Comparison of ENCODE assay signal across 1 cellular context in the genomic region with DNA sequence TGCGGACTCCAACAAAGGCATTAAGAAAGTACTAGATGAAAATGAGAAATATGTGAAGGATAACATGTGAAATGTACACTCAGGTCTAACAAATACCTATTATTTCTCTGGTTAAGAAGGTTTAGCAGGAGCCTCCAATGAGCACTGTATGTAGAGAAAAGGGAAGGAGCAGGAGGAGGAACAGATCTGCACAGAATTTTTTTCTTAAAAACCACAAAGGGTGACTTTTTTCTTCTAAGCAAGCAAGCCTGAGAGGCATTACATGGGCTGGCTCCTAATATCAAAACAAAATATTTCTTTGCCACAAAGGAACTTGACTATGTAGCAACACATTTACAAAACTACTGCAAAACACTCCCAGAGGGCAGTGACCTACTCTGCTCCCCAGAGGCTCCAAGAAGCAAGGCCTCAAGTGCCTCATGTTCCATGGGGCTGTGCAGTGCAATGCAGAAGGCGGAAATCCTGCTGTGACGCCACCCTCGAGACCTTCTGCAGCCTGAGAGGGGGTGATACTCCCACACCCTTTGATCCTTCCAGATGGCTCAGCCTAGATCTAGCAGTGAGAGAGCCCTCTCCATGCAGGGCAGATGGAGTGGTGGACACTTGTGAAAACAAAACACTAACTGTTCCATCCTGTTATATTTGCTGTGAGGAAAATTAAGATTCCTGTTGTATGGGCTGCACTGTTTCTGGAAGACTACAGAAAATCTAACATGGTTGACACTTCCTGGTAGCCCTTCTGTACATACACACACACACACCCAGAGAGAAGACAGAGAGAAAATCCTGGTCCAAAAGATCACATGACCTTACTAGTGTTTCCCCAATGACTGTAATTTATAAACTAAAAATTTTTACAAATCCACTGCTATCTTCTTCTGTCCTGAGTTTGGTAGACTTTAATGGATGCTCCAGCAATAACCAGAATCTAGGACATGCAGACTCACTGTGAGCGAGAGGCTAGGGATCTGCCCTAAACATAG.
TF ChIP-seq lines count a peak whose summit lies in the region.

No MANE protein-coding gene starts in this region.

TF ChIP-seq in K562, 482 proteins besides CTCF, POLR2A, EP300 and RAD21 (continued from another document and continues in another):
- TF ChIP-seq, protein P1, sequence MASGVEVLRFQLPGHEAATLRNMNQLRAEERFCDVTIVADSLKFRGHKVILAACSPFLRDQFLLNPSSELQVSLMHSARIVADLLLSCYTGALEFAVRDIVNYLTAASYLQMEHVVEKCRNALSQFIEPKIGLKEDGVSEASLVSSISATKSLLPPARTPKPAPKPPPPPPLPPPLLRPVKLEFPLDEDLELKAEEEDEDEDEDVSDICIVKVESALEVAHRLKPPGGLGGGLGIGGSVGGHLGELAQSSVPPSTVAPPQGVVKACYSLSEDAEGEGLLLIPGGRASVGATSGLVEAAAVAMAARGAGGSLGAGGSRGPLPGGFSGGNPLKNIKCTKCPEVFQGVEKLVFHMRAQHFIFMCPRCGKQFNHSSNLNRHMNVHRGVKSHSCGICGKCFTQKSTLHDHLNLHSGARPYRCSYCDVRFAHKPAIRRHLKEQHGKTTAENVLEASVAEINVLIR (CRISPR knock-in tag; IDR thresholded peaks at IDR 0.05), result 0 out of 2 replicates have a peak, but pooled peaks have one; percentile 56
- TF ChIP-seq POLR2AphosphoS5 (IDR thresholded peaks at IDR 0.05; ENCODE audit: control insufficient read depth, insufficient read depth, low read depth, low read length) (peak; percentile 91), KDM1A (IDR thresholded peaks at IDR 0.05) (peak in 1 of 2 experiments; percentile 27; a peak in 1 of 4 replicates), TAL1 (IDR thresholded peaks at IDR 0.05) (peak; percentile 81; the same call in 1 of the 2 replicates), TRIM24 (IDR thresholded peaks at IDR 0.05) (peak; percentile 69 to 83; a peak in 3 of 4 replicates), NFIX (CRISPR knock-in tag; IDR thresholded peaks at IDR 0.05; ENCODE audit: low read depth) (no peak), CEBPG (CRISPR knock-in tag; IDR thresholded peaks at IDR 0.05) (no peak), CEBPG (tag; conservative IDR thresholded peaks at IDR 0.05 in 1 of 2, IDR thresholded peaks at IDR 0.05 in 1 of 2) (0 out of 4 replicates have a peak, but pooled peaks of 1 of the 2 experiments have one; percentile 13), SOX6 (IDR thresholded peaks at IDR 0.05) (0 out of 2 replicates have a peak, but pooled peaks have one; percentile 29), NCOR1 (IDR thresholded peaks at IDR 0.05) (peak; percentile 78), SREBF1 (IDR thresholded peaks at IDR 0.05; ENCODE audit: borderline replicate concordance, low read depth, low read length) (no peak), ZBTB7A (IDR thresholded peaks at IDR 0.05; ENCODE audit: borderline replicate concordance, control insufficient read depth, low read depth, low read length) (peak; percentile 32; the same call in 1 of the 2 replicates), GABPB1 (CRISPR knock-in tag; IDR thresholded peaks at IDR 0.05) (peak; percentile 66), ARNT (IDR thresholded peaks at IDR 0.05) (0 out of 4 replicates have a peak, but pooled peaks of 1 of the 2 experiments have one; percentile 53), ZFX (CRISPR knock-in tag; IDR thresholded peaks at IDR 0.05) (0 out of 2 replicates have a peak, but pooled peaks have one; percentile 30), L3MBTL2 (IDR thresholded peaks at IDR 0.05) (peak; percentile 65; the same call in 1 of the 2 replicates), SMARCA4 (IDR thresholded peaks at IDR 0.05) (peak; percentile 50; the same call in 1 of the 2 replicates), BACH1 (tag; IDR thresholded peaks at IDR 0.05) (0 out of 2 replicates have a peak, but pooled peaks have one; percentile 4), CEBPB (tag; IDR thresholded peaks at IDR 0.05) (peak; percentile 46), ZFP36 (IDR thresholded peaks at IDR 0.05; ENCODE audit: low read depth, low read length, partially characterized antibody) (peak; percentile 49), MYC (IDR thresholded peaks at IDR 0.05; ENCODE audit: low read depth, low read length) (0 out of 2 replicates have a peak, but pooled peaks have one; percentile 58), MYC (CRISPR knock-in tag; IDR thresholded peaks at IDR 0.05; ENCODE audit: borderline replicate concordance, low read depth) (no peak), CBX3 (IDR thresholded peaks at IDR 0.05; ENCODE audit: borderline replicate concordance in 1 of 2, low read length in 2 of 2) (peak in 1 of 2 experiments; percentile 97; a peak in 1 of 3 replicates), NFIC (IDR thresholded peaks at IDR 0.05) (peak; percentile 66), PML (IDR thresholded peaks at IDR 0.05; ENCODE audit: low read length) (peak; percentile 53; the same call in 1 of the 2 replicates), TAF1 (IDR thresholded peaks at IDR 0.05; ENCODE audit: control insufficient read depth, extremely low read depth, insufficient read depth, low read length, severe bottlenecking) (no peak), FOXA3 (CRISPR knock-in tag; conservative IDR thresholded peaks at IDR 0.05 in 1 of 2, IDR thresholded peaks at IDR 0.05 in 1 of 2) (0 out of 4 replicates have a peak, but pooled peaks of 1 of the 2 experiments have one; percentile 44), HDAC8 (tag; IDR thresholded peaks at IDR 0.05) (peak; percentile 39; the same call in 1 of the 2 replicates), TOE1 (IDR thresholded peaks at IDR 0.05; ENCODE audit: borderline replicate concordance) (peak; percentile 74; the same call in 1 of the 2 replicates), TOE1 (CRISPR knock-in tag; IDR thresholded peaks at IDR 0.05; ENCODE audit: borderline replicate concordance, low read depth) (no peak), CREB1 (IDR thresholded peaks at IDR 0.05) (peak; percentile 75), CREB1 (CRISPR knock-in tag; IDR thresholded peaks at IDR 0.05) (peak; percentile 21; the same call in 1 of the 2 replicates), CBX5 (IDR thresholded peaks at IDR 0.05; ENCODE audit: borderline replicate concordance, low read depth) (peak; percentile 87; the same call in 1 of the 2 replicates), FIP1L1 (IDR thresholded peaks at IDR 0.05; ENCODE audit: low read depth, low read length, poor library complexity, severe bottlenecking) (no peak), SMARCC2 (IDR thresholded peaks at IDR 0.05; ENCODE audit: low read depth) (peak; percentile 47; the same call in 1 of the 2 replicates), RNF2 (IDR thresholded peaks at IDR 0.05) (peak; percentile 78), ZKSCAN8 (CRISPR knock-in tag; IDR thresholded peaks at IDR 0.05) (peak; percentile 39; the same call in 1 of the 2 replicates), ZNF695 (CRISPR knock-in tag; IDR thresholded peaks at IDR 0.05) (no peak), ZNF586 (CRISPR knock-in tag; conservative IDR thresholded peaks at IDR 0.05) (no peak), SMARCE1 (IDR thresholded peaks at IDR 0.05) (peak; percentile 53; the same call in 1 of the 2 replicates), EP400 (IDR thresholded peaks at IDR 0.05) (peak; percentile 38; the same call in 1 of the 2 replicates), SMAD4 (CRISPR knock-in tag; conservative IDR thresholded peaks at IDR 0.05) (peak; percentile 82), HDAC1 (IDR thresholded peaks at IDR 0.05) (peak in 1 of 2 experiments; percentile 44; a peak in 1 of 4 replicates)
- TF ChIP-seq, protein P2, sequence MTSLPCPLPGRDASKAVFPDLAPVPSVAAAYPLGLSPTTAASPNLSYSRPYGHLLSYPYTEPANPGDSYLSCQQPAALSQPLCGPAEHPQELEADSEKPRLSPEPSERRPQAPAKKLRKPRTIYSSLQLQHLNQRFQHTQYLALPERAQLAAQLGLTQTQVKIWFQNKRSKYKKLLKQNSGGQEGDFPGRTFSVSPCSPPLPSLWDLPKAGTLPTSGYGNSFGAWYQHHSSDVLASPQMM (CRISPR knock-in tag; IDR thresholded peaks at IDR 0.05), result no peak
- TF ChIP-seq, protein P3, sequence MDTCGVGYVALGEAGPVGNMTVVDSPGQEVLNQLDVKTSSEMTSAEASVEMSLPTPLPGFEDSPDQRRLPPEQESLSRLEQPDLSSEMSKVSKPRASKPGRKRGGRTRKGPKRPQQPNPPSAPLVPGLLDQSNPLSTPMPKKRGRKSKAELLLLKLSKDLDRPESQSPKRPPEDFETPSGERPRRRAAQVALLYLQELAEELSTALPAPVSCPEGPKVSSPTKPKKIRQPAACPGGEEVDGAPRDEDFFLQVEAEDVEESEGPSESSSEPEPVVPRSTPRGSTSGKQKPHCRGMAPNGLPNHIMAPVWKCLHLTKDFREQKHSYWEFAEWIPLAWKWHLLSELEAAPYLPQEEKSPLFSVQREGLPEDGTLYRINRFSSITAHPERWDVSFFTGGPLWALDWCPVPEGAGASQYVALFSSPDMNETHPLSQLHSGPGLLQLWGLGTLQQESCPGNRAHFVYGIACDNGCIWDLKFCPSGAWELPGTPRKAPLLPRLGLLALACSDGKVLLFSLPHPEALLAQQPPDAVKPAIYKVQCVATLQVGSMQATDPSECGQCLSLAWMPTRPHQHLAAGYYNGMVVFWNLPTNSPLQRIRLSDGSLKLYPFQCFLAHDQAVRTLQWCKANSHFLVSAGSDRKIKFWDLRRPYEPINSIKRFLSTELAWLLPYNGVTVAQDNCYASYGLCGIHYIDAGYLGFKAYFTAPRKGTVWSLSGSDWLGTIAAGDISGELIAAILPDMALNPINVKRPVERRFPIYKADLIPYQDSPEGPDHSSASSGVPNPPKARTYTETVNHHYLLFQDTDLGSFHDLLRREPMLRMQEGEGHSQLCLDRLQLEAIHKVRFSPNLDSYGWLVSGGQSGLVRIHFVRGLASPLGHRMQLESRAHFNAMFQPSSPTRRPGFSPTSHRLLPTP (IDR thresholded peaks at IDR 0.05; ENCODE audit: borderline replicate concordance, extremely low read depth, insufficient read length), result no peak
- TF ChIP-seq, protein P4, sequence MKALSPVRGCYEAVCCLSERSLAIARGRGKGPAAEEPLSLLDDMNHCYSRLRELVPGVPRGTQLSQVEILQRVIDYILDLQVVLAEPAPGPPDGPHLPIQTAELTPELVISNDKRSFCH (CRISPR knock-in tag; IDR thresholded peaks at IDR 0.05), result no peak
- TF ChIP-seq, protein P4 (tag; IDR thresholded peaks at IDR 0.05), result peak; percentile 80
- TF ChIP-seq, protein P5, sequence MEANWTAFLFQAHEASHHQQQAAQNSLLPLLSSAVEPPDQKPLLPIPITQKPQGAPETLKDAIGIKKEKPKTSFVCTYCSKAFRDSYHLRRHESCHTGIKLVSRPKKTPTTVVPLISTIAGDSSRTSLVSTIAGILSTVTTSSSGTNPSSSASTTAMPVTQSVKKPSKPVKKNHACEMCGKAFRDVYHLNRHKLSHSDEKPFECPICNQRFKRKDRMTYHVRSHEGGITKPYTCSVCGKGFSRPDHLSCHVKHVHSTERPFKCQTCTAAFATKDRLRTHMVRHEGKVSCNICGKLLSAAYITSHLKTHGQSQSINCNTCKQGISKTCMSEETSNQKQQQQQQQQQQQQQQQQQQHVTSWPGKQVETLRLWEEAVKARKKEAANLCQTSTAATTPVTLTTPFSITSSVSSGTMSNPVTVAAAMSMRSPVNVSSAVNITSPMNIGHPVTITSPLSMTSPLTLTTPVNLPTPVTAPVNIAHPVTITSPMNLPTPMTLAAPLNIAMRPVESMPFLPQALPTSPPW (CRISPR knock-in tag; IDR thresholded peaks at IDR 0.05), result peak; percentile 48; the same call in 1 of the 2 replicates
- TF ChIP-seq, protein P6, sequence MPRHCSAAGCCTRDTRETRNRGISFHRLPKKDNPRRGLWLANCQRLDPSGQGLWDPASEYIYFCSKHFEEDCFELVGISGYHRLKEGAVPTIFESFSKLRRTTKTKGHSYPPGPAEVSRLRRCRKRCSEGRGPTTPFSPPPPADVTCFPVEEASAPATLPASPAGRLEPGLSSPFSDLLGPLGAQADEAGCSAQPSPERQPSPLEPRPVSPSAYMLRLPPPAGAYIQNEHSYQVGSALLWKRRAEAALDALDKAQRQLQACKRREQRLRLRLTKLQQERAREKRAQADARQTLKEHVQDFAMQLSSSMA (CRISPR knock-in tag; IDR thresholded peaks at IDR 0.05), result 0 out of 2 replicates have a peak, but pooled peaks have one; percentile 40
- TF ChIP-seq, protein P7, sequence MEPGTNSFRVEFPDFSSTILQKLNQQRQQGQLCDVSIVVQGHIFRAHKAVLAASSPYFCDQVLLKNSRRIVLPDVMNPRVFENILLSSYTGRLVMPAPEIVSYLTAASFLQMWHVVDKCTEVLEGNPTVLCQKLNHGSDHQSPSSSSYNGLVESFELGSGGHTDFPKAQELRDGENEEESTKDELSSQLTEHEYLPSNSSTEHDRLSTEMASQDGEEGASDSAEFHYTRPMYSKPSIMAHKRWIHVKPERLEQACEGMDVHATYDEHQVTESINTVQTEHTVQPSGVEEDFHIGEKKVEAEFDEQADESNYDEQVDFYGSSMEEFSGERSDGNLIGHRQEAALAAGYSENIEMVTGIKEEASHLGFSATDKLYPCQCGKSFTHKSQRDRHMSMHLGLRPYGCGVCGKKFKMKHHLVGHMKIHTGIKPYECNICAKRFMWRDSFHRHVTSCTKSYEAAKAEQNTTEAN (CRISPR knock-in tag; IDR thresholded peaks at IDR 0.05), result no peak
- TF ChIP-seq, protein P8, sequence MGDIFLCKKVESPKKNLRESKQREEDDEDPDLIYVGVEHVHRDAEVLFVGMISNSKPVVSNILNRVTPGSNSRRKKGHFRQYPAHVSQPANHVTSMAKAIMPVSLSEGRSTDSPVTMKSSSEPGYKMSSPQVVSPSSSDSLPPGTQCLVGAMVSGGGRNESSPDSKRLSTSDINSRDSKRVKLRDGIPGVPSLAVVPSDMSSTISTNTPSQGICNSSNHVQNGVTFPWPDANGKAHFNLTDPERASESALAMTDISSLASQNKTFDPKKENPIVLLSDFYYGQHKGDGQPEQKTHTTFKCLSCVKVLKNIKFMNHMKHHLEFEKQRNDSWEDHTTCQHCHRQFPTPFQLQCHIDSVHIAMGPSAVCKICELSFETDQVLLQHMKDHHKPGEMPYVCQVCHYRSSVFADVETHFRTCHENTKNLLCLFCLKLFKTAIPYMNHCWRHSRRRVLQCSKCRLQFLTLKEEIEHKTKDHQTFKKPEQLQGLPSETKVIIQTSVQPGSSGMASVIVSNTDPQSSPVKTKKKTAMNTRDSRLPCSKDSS (IDR thresholded peaks at IDR 0.05; ENCODE audit: low read depth, partially characterized antibody), result no peak
